Comparison of ENCODE assay signal across 18 cellular contexts in genomic region chr5:117249086-117249815, GRCh38.
"Had no signal": no experiment of that assay in that cellular context is flagged by ENCODE, and none has a peak within 500 bp of the region (broad histone marks: within the 10 kb centered on the region; RNA-seq: fewer than 3 reads in every experiment).

No MANE protein-coding gene starts in this region.

- ATAC-seq: activated CD8-positive, alpha-beta T cell treated with anti-CD3 and anti-CD28 coated beads, Interleukin-2, amount 10 ng/mL, durations not matched to agents 7 days and 5 days; activated T-cell treated with anti-CD3 and anti-CD28 coated beads, Interleukin-2, amount 50 U/mL, for 72 hours; effector memory CD8-positive, alpha-beta T cell; gastroesophageal sphincter; left lobe of liver; upper lobe of right lung had no signal

- H3K27ac ChIP-seq: gastroesophageal sphincter, sigmoid colon, spleen, thoracic aorta, upper lobe of right lung had no signal

- H3K4me3 ChIP-seq: gastroesophageal sphincter, sigmoid colon, spleen, thoracic aorta, upper lobe of right lung had no signal

- H3K27me3 ChIP-seq: gastroesophageal sphincter, sigmoid colon, spleen, upper lobe of right lung had no signal

- DNase-seq: activated CD4-positive, alpha-beta T cell treated with anti-CD3 and anti-CD28 coated beads, Interleukin-2, amount 10 ng/mL, durations not matched to agents 24 days and 14 days; activated CD4-positive, CD25-positive, alpha-beta regulatory T cell; activated CD8-positive, alpha-beta memory T cell treated with anti-CD3 and anti-CD28 coated beads, Interleukin-2, amount 50 U/mL, for 4 hours; activated CD8-positive, alpha-beta T cell treated with anti-CD3 and anti-CD28 coated beads, Interleukin-2, amount 10 ng/mL, durations not matched to agents 7 days and 5 days; activated gamma-delta T cell treated with Interleukin-2 at 50 U/mL for 16 hours; activated naive CD8-positive, alpha-beta T cell treated with anti-CD3 and anti-CD28 coated beads for 36 hours; activated T-cell treated with anti-CD3 and anti-CD28 coated beads, Interleukin-2, amount 50 U/mL, for 72 hours; aorta; cerebellar nuclear complex; effector memory CD8-positive, alpha-beta T cell; islet precursor cell; mammary epithelial cell; sigmoid colon; spleen; upper lobe of right lung had no signal
